In the genomic region with DNA sequence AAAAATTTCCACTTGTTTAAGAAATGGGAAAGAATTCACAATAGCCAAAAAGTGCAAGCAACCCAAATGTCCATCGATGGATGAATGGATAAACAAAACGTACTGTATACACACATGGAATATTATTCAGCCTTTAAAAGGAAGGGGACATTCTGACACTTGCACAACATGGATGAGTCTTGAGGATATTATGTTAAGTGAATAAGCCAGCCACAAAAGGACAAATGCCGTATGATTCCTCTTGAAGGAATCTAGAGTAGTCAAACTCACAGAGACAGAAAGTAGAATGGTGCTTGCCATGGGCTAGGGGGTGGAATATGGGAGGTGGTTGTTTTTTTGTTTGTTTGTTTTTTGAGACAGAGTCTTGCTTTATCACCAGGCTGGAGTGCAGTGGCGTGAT, we compare ENCODE assay signal across 14 cellular contexts.
"Had no signal": no experiment of that assay in that cellular context is flagged by ENCODE, and none has a peak within 500 bp of the region (broad histone marks: within the 10 kb centered on the region; RNA-seq: fewer than 3 reads in every experiment).

No MANE protein-coding gene starts in this region.

- H3K4me1 ChIP-seq: foreskin keratinocyte had no signal

- H3K27ac ChIP-seq: foreskin keratinocyte had no signal

- DNase-seq: activated CD4-positive, alpha-beta T cell treated with anti-CD3 and anti-CD28 coated beads, Interleukin-2, amount 50 U/mL, for 4 hours; activated gamma-delta T cell; activated T-cell treated with anti-CD3 and anti-CD28 coated beads, Interleukin-2, amount 50 U/mL, for 48 hours; effector CD8-positive, alpha-beta T cell; head of caudate nucleus; nephron progenitor cell; stimulated activated CD4-positive, alpha-beta T cell treated with anti-CD3 and anti-CD28 coated beads, Interleukin-4, amount 100 ng/mL, for 1 hour; stimulated activated CD8-positive, alpha-beta memory T cell treated with anti-CD3 and anti-CD28 coated beads, Interleukin-4, amount 100 ng/mL, for 48 hours; stimulated activated naive CD8-positive, alpha-beta T cell treated with anti-CD3 and anti-CD28 coated beads, Interleukin-15, Interleukin-2, amounts not matched to agents 100 U/mL and 50 U/mL, for 24 hours; T-helper 2 cell had no signal

- H3K4me3 Mint-ChIP-seq: activated naive CD8-positive, alpha-beta T cell; nephron progenitor cell had no signal

- H3K27me3 ChIP-seq: foreskin keratinocyte had no signal

- H3K27me3 Mint-ChIP-seq: activated naive CD8-positive, alpha-beta T cell had no signal

- H3K36me3 Mint-ChIP-seq: activated naive CD8-positive, alpha-beta T cell had no signal

- H3K27ac Mint-ChIP-seq: activated naive CD8-positive, alpha-beta T cell; nephron progenitor cell had no signal

- ATAC-seq: activated CD4-positive, CD25-positive, alpha-beta regulatory T cell treated with anti-CD3 and anti-CD28 coated beads, Interleukin-2, amount 50 U/mL, for 24 hours; foreskin keratinocyte; stimulated activated naive CD8-positive, alpha-beta T cell treated with anti-CD3 and anti-CD28 coated beads, Interleukin-15, Interleukin-2, amounts not matched to agents 100 U/mL and 50 U/mL, for 24 hours had no signal

- H3K9me3 Mint-ChIP-seq: nephron progenitor cell had no signal

- FAIRE-seq: colon had no signal
